9 cellular contexts compared by ENCODE assay signal in genomic region chr13:40981361-40981760, GRCh38. TPM values are rescaled to one million over a fixed set of nuclear protein-coding genes. Genes with fewer than 3 reads are reported as not detected.
DNase-seq lines count a peak whose midpoint lies in the region; ATAC-seq and TF ChIP-seq lines count a peak whose summit lies in the region.
"Had no signal": no experiment of that assay in that cellular context is flagged by ENCODE, and none has a peak within 500 bp of the region (broad histone marks: within the 10 kb centered on the region; RNA-seq: fewer than 3 reads in every experiment).

No MANE protein-coding gene starts in this region.

- WGBS in lower leg skin, 2 donors, result 67 to 77% methylated on average over 3 of the region's 3 CpGs

- peak; percentile 30 for ATAC-seq in effector memory CD8-positive, alpha-beta T cell (replicated peaks)
- ATAC-seq in sciatic nerve, result peak; percentile 41
- ATAC-seq in GM18520 (IDR thresholded peaks at IDR 0.05; ENCODE audit: unreplicated experiment), result no peak

- TF ChIP-seq POLR2A in lower leg skin (IDR thresholded peaks at IDR 0.05), result no peak

- H3K9me3 Mint-ChIP-seq in effector memory CD8-positive, alpha-beta T cell, result no peaks in the 10 kb centered on the region

- no peak for DNase-seq in GM12865 (ENCODE audit: low read depth)
- peak; percentile 92 for DNase-seq in SIG-M5 treated with dmso at 0.1 percent for 504 hours (lab: John Stamatoyannopoulos, UW; ENCODE audit: unreplicated experiment)
- DNase-seq in effector memory CD8-positive, alpha-beta T cell, result no peak
- DNase-seq in sciatic nerve (ENCODE audit: low spot score), result no peak
- no peak for DNase-seq in lower leg skin (ENCODE audit: low spot score in 2 of 2)
- DNase-seq in NCI-H1417 (lab: John Stamatoyannopoulos, UW), result no peak
- DNase-seq in NCI-H2107 treated with DMSO at 0.1 percent for 48 hours (lab: John Stamatoyannopoulos, UW; ENCODE audit: unreplicated experiment), result no peak
- DNase-seq: cerebellar nuclear complex had no signal

- no peaks in the 10 kb centered on the region for H3K27me3 Mint-ChIP-seq in effector memory CD8-positive, alpha-beta T cell

- peak overlapping the region; percentile 96 to 97 for H3K4me3 Mint-ChIP-seq in effector memory CD8-positive, alpha-beta T cell

- H3K4me3 ChIP-seq in GM12865 (ENCODE audit: low read depth, low read length) (peak overlapping the region; percentile 72), lower leg skin (ENCODE audit: low read depth, poor library complexity, severe bottlenecking) (no peak overlapping the region)

- H3K27ac Mint-ChIP-seq in effector memory CD8-positive, alpha-beta T cell, result peak overlapping the region; percentile 90 to 93

- H3K4me1 Mint-ChIP-seq in effector memory CD8-positive, alpha-beta T cell (ENCODE audit: low read depth in 2 of 2), result peaks cover 48 to 72% of the 10 kb centered on the region in 2 donors

- intact Hi-C loops in sciatic nerve (cut with DNase I), result no loop called here
- intact Hi-C loops in lower leg skin (cut with DNase I; ENCODE audit: low total_unique reads), result loop anchor here (2.0 kb wide), 1 partner anchor 49 kb away; no protein-coding TSS in a partner anchor

- no peak for TF ChIP-seq CTCF in GM12865 (IDR thresholded peaks at IDR 0.05; ENCODE audit: insufficient read depth, low read depth, low read length, missing control alignments)
- no peak for TF ChIP-seq CTCF in lower leg skin (IDR thresholded peaks at IDR 0.05)

- peaks cover 30% of the 10 kb centered on the region for H3K36me3 Mint-ChIP-seq in effector memory CD8-positive, alpha-beta T cell (ENCODE audit: insufficient read depth)

RNA-seq across cellular contexts. Expression of gene ELF1, which starts 37.8 kb away (rescaled TPM):
- 61.7 TPM for total RNA-seq in sciatic nerve
- total RNA-seq in lower leg skin, result 100 to 1,000 TPM; 112 to 137 (median 125) TPM
